ENCODE assay signal across 16 cellular contexts in the genomic region with DNA sequence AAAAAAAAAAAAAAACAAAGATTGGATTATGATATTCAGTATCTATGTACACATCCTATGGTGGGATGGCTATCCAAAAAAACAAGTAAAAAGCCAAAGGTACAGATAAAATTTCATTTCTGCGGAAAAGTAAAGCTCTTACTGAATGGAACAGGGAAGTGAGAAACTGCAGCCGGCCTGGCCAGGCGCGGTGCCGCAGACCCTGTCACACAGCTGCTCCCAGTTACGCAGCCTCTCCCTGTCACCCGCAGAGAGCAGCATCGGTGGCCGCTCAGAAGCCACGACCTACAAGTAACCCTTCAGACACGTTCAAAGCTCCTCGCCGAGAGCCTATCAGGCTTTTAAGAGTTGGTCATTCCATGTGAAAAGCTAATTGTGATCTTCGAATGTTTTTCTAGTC. TPM values are rescaled to one million over a fixed set of nuclear protein-coding genes. Genes with fewer than 3 reads are reported as not detected.
DNase-seq lines count a peak whose midpoint lies in the region; ATAC-seq and TF ChIP-seq lines count a peak whose summit lies in the region.
"Had no signal": no experiment of that assay in that cellular context is flagged by ENCODE, and none has a peak within 500 bp of the region (broad histone marks: within the 10 kb centered on the region; RNA-seq: fewer than 3 reads in every experiment).

No MANE protein-coding gene starts in this region.

- H3F3A ChIP-seq in OCI-LY1 (ENCODE audit: insufficient read depth, low read length) = peaks cover 24% of the 10 kb centered on the region

- H3K36me3 ChIP-seq in OCI-LY1 (ENCODE audit: insufficient read depth, low read length) (peaks cover 64% of the 10 kb centered on the region), osteoblast (ENCODE audit: insufficient read depth, low read length) (peaks cover 78% of the 10 kb centered on the region), thyroid gland (peaks cover 51 to 56% of the 10 kb centered on the region in 2 donors)

- H3K4me3 ChIP-seq in OCI-LY1 (ENCODE audit: low read depth, low read length, poor library complexity, severe bottlenecking) (no peak overlapping the region), osteoblast (ENCODE audit: insufficient read depth, low read length) (no peak overlapping the region), thyroid gland (replicated peaks in 1 of 3) (no peak overlapping the region)

- no peaks in the 10 kb centered on the region for H3K9me3 ChIP-seq in OCI-LY1 (ENCODE audit: low read length)
- no peaks in the 10 kb centered on the region for H3K9me3 ChIP-seq in osteoblast (ENCODE audit: low read depth, low read length)
- no peaks in the 10 kb centered on the region for H3K9me3 ChIP-seq in thyroid gland

- intact Hi-C loops in posterior cingulate gyrus (cut with DNase I) = no loop called here
- intact Hi-C loops in thyroid gland (cut with DNase I) = no loop called here

- TF ChIP-seq POLR2A in thyroid gland (IDR thresholded peaks at IDR 0.05) = no peak

- H3K4me1 ChIP-seq in OCI-LY1 (ENCODE audit: insufficient read depth, low read length, severe bottlenecking) (peaks cover 67% of the 10 kb centered on the region), osteoblast (ENCODE audit: insufficient read depth, low read length) (peaks cover 5% of the 10 kb centered on the region), thyroid gland (peaks cover 0 to 6% of the 10 kb centered on the region in 2 donors)

- ATAC-seq in GM18867 (IDR thresholded peaks at IDR 0.05; ENCODE audit: unreplicated experiment) = peak; percentile 48
- ATAC-seq in GM21619 (IDR thresholded peaks at IDR 0.05; ENCODE audit: unreplicated experiment) = peak; percentile 32
- ATAC-seq in GM18909 (IDR thresholded peaks at IDR 0.05; ENCODE audit: poor library complexity, unreplicated experiment) = no peak
- ATAC-seq: left colon, PC-3 had no signal

- WGBS in thyroid gland, 2 donors = 83 to 92% methylated on average over 14 of the region's 14 CpGs

- H3K27ac ChIP-seq in OCI-LY1 (ENCODE audit: low read depth, low read length, poor library complexity, severe bottlenecking) (peak overlapping the region; percentile 99), osteoblast (ENCODE audit: low read depth, low read length) (no peak overlapping the region), thyroid gland (no peak overlapping the region)

- H2AFZ ChIP-seq in OCI-LY1 (ENCODE audit: low read length) (no peak overlapping the region), osteoblast (ENCODE audit: low read length) (no peak overlapping the region)

- no peak for TF ChIP-seq CTCF in OCI-LY1 (IDR thresholded peaks at IDR 0.05; ENCODE audit: low read length)
- no peak for TF ChIP-seq CTCF in osteoblast (IDR thresholded peaks at IDR 0.05; ENCODE audit: extremely low read depth, low read depth, low read length)
- no peak for TF ChIP-seq CTCF in thyroid gland (IDR thresholded peaks at IDR 0.05)

- H4K20me1 ChIP-seq in OCI-LY1 (ENCODE audit: insufficient read depth, low read length) (no peaks in the 10 kb centered on the region), osteoblast (ENCODE audit: insufficient read depth, low read length) (peaks cover 37% of the 10 kb centered on the region)

- DNase-seq in osteoblast (ENCODE audit: insufficient read length, low spot score, missing footprints) (peak; percentile 85), posterior cingulate gyrus (no peak), thyroid gland (no peak), COR-L47 (lab: John Stamatoyannopoulos, UW) (no peak)
- DNase-seq: dermis blood vessel endothelial cell, DMS153, foreskin melanocyte, HFFc6, NCI-H146, PC-3, T1000 had no signal

- H3K9ac ChIP-seq in OCI-LY1 (ENCODE audit: low read length) = no peak overlapping the region; the same call in 1 of the 2 replicates

- H3K4me2 ChIP-seq in OCI-LY1 (ENCODE audit: low read length) = peak overlapping the region; percentile 9; the same call in 1 of the 2 replicates
- no peak overlapping the region for H3K4me2 ChIP-seq in osteoblast (ENCODE audit: insufficient read depth, low read length)

- H3K79me2 ChIP-seq in OCI-LY1 (ENCODE audit: insufficient read depth, low read length) (no peaks in the 10 kb centered on the region), osteoblast (ENCODE audit: insufficient read depth, low read length) (peaks cover 7% of the 10 kb centered on the region)

- no peaks in the 10 kb centered on the region for H3K9me2 ChIP-seq in OCI-LY1 (ENCODE audit: low read depth, low read length)

- H3K27me3 ChIP-seq in OCI-LY1 (ENCODE audit: insufficient read depth, low read length) (no peaks in the 10 kb centered on the region), osteoblast (ENCODE audit: insufficient read depth, low read length) (no peaks in the 10 kb centered on the region), thyroid gland (no peaks in the 10 kb centered on the region)

RNA-seq across cellular contexts. Expression of a gene that starts 10.9 kb away (rescaled TPM):
- total RNA-seq in osteoblast (79.9 and 86.1 TPM in 2 replicates), thyroid gland (10 to 100 TPM; 50.7 to 70.7 (median 55.3) TPM)

RNA-seq across cellular contexts. Expression of a gene that starts 56.1 kb away (rescaled TPM):
- 102 and 127 TPM in 2 replicates for total RNA-seq in osteoblast
- total RNA-seq in thyroid gland = 100 to 1,000 TPM in 2 of 4 donors, 10 to 100 TPM in 2; 73.8 to 106 (median 88.8) TPM
